Comparison of ENCODE assay signal across 17 cellular contexts in the genomic region with DNA sequence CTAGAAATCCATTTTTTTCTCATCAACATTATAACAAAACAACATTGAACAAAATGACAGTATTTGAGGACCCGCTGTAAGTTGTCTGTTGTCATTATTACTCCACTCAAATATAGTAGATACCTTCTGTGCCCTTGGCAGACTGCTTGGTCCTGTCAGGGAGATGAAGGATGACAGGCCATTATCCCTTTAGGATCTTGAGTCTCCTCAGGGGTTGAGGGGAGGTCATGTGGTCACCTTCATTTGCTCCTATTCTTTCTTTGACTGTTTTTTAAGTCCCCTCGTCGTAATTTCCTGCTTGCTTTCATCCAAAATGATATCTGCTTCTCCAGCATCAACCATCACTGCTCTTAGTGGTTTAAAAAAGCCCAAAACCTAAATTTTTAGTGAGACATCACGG. TPM values are rescaled to one million over a fixed set of nuclear protein-coding genes. Genes with fewer than 3 reads are reported as not detected.
A peak's percentile ranks its signal among the peaks of the same experiment; 100 is the strongest.
DNase-seq lines count a peak whose midpoint lies in the region; ATAC-seq, FAIRE-seq and TF ChIP-seq lines count a peak whose summit lies in the region.
"Had no signal": no experiment of that assay in that cellular context is flagged by ENCODE, and none has a peak within 500 bp of the region (broad histone marks: within the 10 kb centered on the region; RNA-seq: fewer than 3 reads in every experiment).

No MANE protein-coding gene starts in this region.

- no peak overlapping the region for H3K27ac Mint-ChIP-seq in activated CD4-positive, alpha-beta T cell treated with anti-CD3 and anti-CD28 coated beads, Interleukin-2, amount 10 ng/mL, durations not matched to agents 24 days and 14 days
- no peak overlapping the region for H3K27ac Mint-ChIP-seq in activated CD4-positive, alpha-beta T cell treated with anti-CD3 and anti-CD28 coated beads for 36 hours
- no peak overlapping the region for H3K27ac Mint-ChIP-seq in neural crest cell (ENCODE audit: unreplicated experiment)

- ATAC-seq in activated CD4-positive, alpha-beta T cell treated with anti-CD3 and anti-CD28 coated beads for 36 hours: no peak
- no peak for ATAC-seq in HG03097 (IDR thresholded peaks at IDR 0.05; ENCODE audit: low FRiP score, unreplicated experiment)
- ATAC-seq: GM12878 had no signal

- no peaks in the 10 kb centered on the region for H3K9me3 Mint-ChIP-seq in activated CD4-positive, alpha-beta T cell treated with anti-CD3 and anti-CD28 coated beads, Interleukin-2, amount 10 ng/mL, durations not matched to agents 24 days and 14 days
- no peaks in the 10 kb centered on the region for H3K9me3 Mint-ChIP-seq in activated CD4-positive, alpha-beta T cell treated with anti-CD3 and anti-CD28 coated beads for 36 hours (ENCODE audit: low read depth)
- no peaks in the 10 kb centered on the region for H3K9me3 Mint-ChIP-seq in neural crest cell
- H3K9me3 Mint-ChIP-seq: CD8-positive, alpha-beta memory T cell had no signal

- CTCF ChIA-PET in activated CD4-positive, alpha-beta T cell treated with anti-CD3 and anti-CD28 coated beads for 36 hours (lab: Charles Lee): interaction anchor here (0.6 kb wide), 1 partner anchor 96 kb away, joined by 3 read pairs; no protein-coding TSS in a partner anchor

- peak; percentile 53 for DNase-seq in activated CD4-positive, alpha-beta T cell treated with anti-CD3 and anti-CD28 coated beads, Interleukin-2, amount 10 ng/mL, durations not matched to agents 24 days and 14 days
- no peak for DNase-seq in activated CD4-positive, alpha-beta T cell treated with anti-CD3 and anti-CD28 coated beads for 36 hours
- DNase-seq in GM12892 (ENCODE audit: insufficient read length): no peak
- peak; percentile 59 for DNase-seq in SK-N-DZ (ENCODE audit: low spot score)
- no peak for DNase-seq in neural crest cell (ENCODE audit: low read depth, low spot score)
- DNase-seq in activated T-cell treated with anti-CD3 and anti-CD28 coated beads, Interleukin-2, amount 50 U/mL, for 1 hour: no peak
- no peak for DNase-seq in HUDEP-2 (lab: John Stamatoyannopoulos, UW; ENCODE audit: unreplicated experiment in 76 of 76)
- DNase-seq: 8988T; CD8-positive, alpha-beta memory T cell; COR-L47; DMS 273 treated with DMSO at 0.1 percent for 48 hours; DMS53; DND-41; EL; GM23248 had no signal

- H3K4me1 Mint-ChIP-seq in activated CD4-positive, alpha-beta T cell treated with anti-CD3 and anti-CD28 coated beads, Interleukin-2, amount 10 ng/mL, durations not matched to agents 24 days and 14 days: peaks cover 19% of the 10 kb centered on the region
- H3K4me1 Mint-ChIP-seq in activated CD4-positive, alpha-beta T cell treated with anti-CD3 and anti-CD28 coated beads for 36 hours: peaks cover 8% of the 10 kb centered on the region
- H3K4me1 Mint-ChIP-seq in neural crest cell: peaks cover 15% of the 10 kb centered on the region

- intact Hi-C loops in activated CD4-positive, alpha-beta T cell treated with anti-CD3 and anti-CD28 coated beads, Interleukin-2, amount 10 ng/mL, durations not matched to agents 24 days and 14 days (cut with micrococcal nuclease): loop anchor here (10.0 kb wide), 3 partner anchors 378 to 1202 kb away; partner anchors contain the start of gene MSRB2
- intact Hi-C loops in activated CD4-positive, alpha-beta T cell treated with anti-CD3 and anti-CD28 coated beads for 36 hours (cut with DNase I, micrococcal nuclease): loop anchor here (10.0 kb wide), 3 partner anchors 268 to 712 kb away; partner anchors contain the start of genes DNAJC1 (in 2 of the 2) and BMI1 (in 1 of the 2)

- peaks cover 2% of the 10 kb centered on the region for H3K27me3 Mint-ChIP-seq in activated CD4-positive, alpha-beta T cell treated with anti-CD3 and anti-CD28 coated beads, Interleukin-2, amount 10 ng/mL, durations not matched to agents 24 days and 14 days
- no peaks in the 10 kb centered on the region for H3K27me3 Mint-ChIP-seq in activated CD4-positive, alpha-beta T cell treated with anti-CD3 and anti-CD28 coated beads for 36 hours
- peaks cover 13% of the 10 kb centered on the region for H3K27me3 Mint-ChIP-seq in neural crest cell (ENCODE audit: low read depth)

- no peak overlapping the region for H3K4me3 Mint-ChIP-seq in activated CD4-positive, alpha-beta T cell treated with anti-CD3 and anti-CD28 coated beads, Interleukin-2, amount 10 ng/mL, durations not matched to agents 24 days and 14 days
- H3K4me3 Mint-ChIP-seq in activated CD4-positive, alpha-beta T cell treated with anti-CD3 and anti-CD28 coated beads for 36 hours: no peak overlapping the region
- peak overlapping the region; percentile 42 for H3K4me3 Mint-ChIP-seq in neural crest cell

- peak; percentile 5 for FAIRE-seq in GM12892 (lab: Jason Lieb, UNC)
- FAIRE-seq: GM12878 had no signal

- TF ChIP-seq POLR2A in GM12892 (IDR thresholded peaks at IDR 0.05; ENCODE audit: low read depth, low read length): no peak

- no peak for TF ChIP-seq CTCF in neural crest cell (conservative IDR thresholded peaks at IDR 0.05)

- POLR2A ChIA-PET in activated CD4-positive, alpha-beta T cell treated with anti-CD3 and anti-CD28 coated beads for 36 hours (lab: Charles Lee): no interaction called here

- H3K36me3 Mint-ChIP-seq in activated CD4-positive, alpha-beta T cell treated with anti-CD3 and anti-CD28 coated beads, Interleukin-2, amount 10 ng/mL, durations not matched to agents 24 days and 14 days (ENCODE audit: low read depth): peaks cover 3% of the 10 kb centered on the region
- H3K36me3 Mint-ChIP-seq in activated CD4-positive, alpha-beta T cell treated with anti-CD3 and anti-CD28 coated beads for 36 hours (ENCODE audit: low read depth): peaks cover 6% of the 10 kb centered on the region
- H3K36me3 Mint-ChIP-seq in neural crest cell (ENCODE audit: low read depth): no peaks in the 10 kb centered on the region

RNA-seq across cellular contexts. Expression of gene PIP4K2A, which starts 2.6 kb away (rescaled TPM):
- 94.6 and 101 TPM in 2 replicates for total RNA-seq in activated CD4-positive, alpha-beta T cell treated with anti-CD3 and anti-CD28 coated beads, Interleukin-2, amount 10 ng/mL, durations not matched to agents 24 days and 14 days
- 100 to 1,000 TPM; 105 to 108 TPM for total RNA-seq in activated CD4-positive, alpha-beta T cell treated with anti-CD3 and anti-CD28 coated beads for 36 hours
- 66.0 TPM for polyA plus RNA-seq in GM12892 (2012; ENCODE audit: missing spikeins)
- 11.1 and 12.2 TPM in 2 replicates for polyA plus RNA-seq in SK-N-DZ (2014; cell fraction: cytosol; rRNA removed)
- polyA plus RNA-seq in SK-N-DZ (2014; cell fraction: nucleus; rRNA removed): 7.3 and 8.2 TPM in 2 replicates
- total RNA-seq in neural crest cell: 25.4 and 28.7 TPM in 2 replicates

Comparison
In these comparisons a context has a peak if more than half of its experiments do, and no peak if none do; other contexts are left out.
1. DNase-seq: peak in activated CD4-positive, alpha-beta T cell treated with anti-CD3 and anti-CD28 coated beads, Interleukin-2, amount 10 ng/mL, durations not matched to agents 24 days and 14 days (single experiment) and SK-N-DZ (single experiment); none in activated CD4-positive, alpha-beta T cell treated with anti-CD3 and anti-CD28 coated beads for 36 hours (single experiment), GM12892 (single experiment), neural crest cell (single experiment), activated T-cell treated with anti-CD3 and anti-CD28 coated beads, Interleukin-2, amount 50 U/mL, for 1 hour (single experiment) and HUDEP-2 (0 of 76).